In the genomic region with DNA sequence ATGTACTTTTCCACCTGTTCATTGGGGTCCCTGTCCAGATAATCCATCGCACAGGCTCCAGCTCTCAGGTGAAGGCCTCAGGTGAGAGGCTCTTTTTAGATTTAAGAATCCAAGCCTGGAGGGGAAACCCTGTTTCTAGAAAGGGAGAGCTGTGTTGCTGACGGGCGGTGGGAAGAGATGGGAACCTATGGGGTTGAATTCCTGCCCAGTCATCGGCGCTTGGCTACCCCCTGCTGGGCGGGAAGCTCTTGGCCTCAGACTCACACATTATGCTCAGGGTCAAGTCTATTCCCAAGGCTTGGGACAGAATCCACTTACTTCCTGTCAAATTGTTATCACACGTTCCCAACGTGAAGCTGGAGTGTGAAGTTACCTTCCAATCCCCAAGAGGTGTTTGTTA, we compare ENCODE assay signal across 9 cellular contexts.
DNase-seq lines count a peak whose midpoint lies in the region; ATAC-seq, FAIRE-seq and TF ChIP-seq lines count a peak whose summit lies in the region.
"Had no signal": no experiment of that assay in that cellular context is flagged by ENCODE, and none has a peak within 500 bp of the region (broad histone marks: within the 10 kb centered on the region; RNA-seq: fewer than 3 reads in every experiment).

No MANE protein-coding gene starts in this region.

- H3K9me3 Mint-ChIP-seq in activated CD8-positive, alpha-beta T cell treated with anti-CD3 and anti-CD28 coated beads, Interleukin-2, amount 10 ng/mL, durations not matched to agents 7 days and 5 days (ENCODE audit: insufficient read depth) = no peaks in the 10 kb centered on the region

- ATAC-seq in GM21528 (IDR thresholded peaks at IDR 0.05; ENCODE audit: low FRiP score, unreplicated experiment) (no peak), GM19455 (IDR thresholded peaks at IDR 0.05; ENCODE audit: unreplicated experiment) (no peak)
- no peak for ATAC-seq in activated CD8-positive, alpha-beta T cell treated with anti-CD3 and anti-CD28 coated beads, Interleukin-2, amount 10 ng/mL, durations not matched to agents 7 days and 5 days

- CTCF ChIA-PET in AG04450 (lab: Charles Lee) = interaction anchor here (0.6 to 1.9 kb wide), 35 partner anchors 8 to 1597 kb away, joined by 3 to 11 read pairs (median 3); no protein-coding TSS in a partner anchor
- CTCF ChIA-PET in activated CD8-positive, alpha-beta T cell treated with anti-CD3 and anti-CD28 coated beads, Interleukin-2, amount 10 ng/mL, durations not matched to agents 7 days and 5 days (lab: Charles Lee) = no interaction called here

- DNase-seq in AG04450 (ENCODE audit: low read depth, low spot score) = peak; percentile 77
- DNase-seq in HuH-7 (ENCODE audit: low spot score) = peak; percentile 74
- DNase-seq in UCSD-AML1 (lab: John Stamatoyannopoulos, UW; ENCODE audit: unreplicated experiment) = peak; percentile 49
- no peak for DNase-seq in keratinocyte (ENCODE audit: low read depth, low spot score)
- DNase-seq in NOMO-1 treated with DMSO at 0.1 percent for 48 hours (lab: John Stamatoyannopoulos, UW; ENCODE audit: unreplicated experiment) = no peak
- no peak for DNase-seq in activated CD8-positive, alpha-beta T cell treated with anti-CD3 and anti-CD28 coated beads, Interleukin-2, amount 10 ng/mL, durations not matched to agents 7 days and 5 days

- no peaks in the 10 kb centered on the region for H3K36me3 Mint-ChIP-seq in activated CD8-positive, alpha-beta T cell treated with anti-CD3 and anti-CD28 coated beads, Interleukin-2, amount 10 ng/mL, durations not matched to agents 7 days and 5 days (ENCODE audit: low read depth)
- H3K36me3 Mint-ChIP-seq: activated naive CD8-positive, alpha-beta T cell had no signal

- no peaks in the 10 kb centered on the region for H3K36me3 ChIP-seq in keratinocyte (ENCODE audit: control insufficient read depth in 2 of 2, extremely low read depth in 1 of 2, insufficient read depth in 2 of 2, low read length in 2 of 2)

- H4K20me1 ChIP-seq in keratinocyte (ENCODE audit: control insufficient read depth, extremely low read depth, insufficient read depth, low read length) = no peaks in the 10 kb centered on the region

- peak overlapping the region; percentile 82 for H3K27ac ChIP-seq in AG04450 (ENCODE audit: low read depth, low read length)
- no peak overlapping the region for H3K27ac ChIP-seq in keratinocyte (ENCODE audit: control insufficient read depth, insufficient read depth, low read length)

- no peak overlapping the region for H3K4me3 Mint-ChIP-seq in activated CD8-positive, alpha-beta T cell treated with anti-CD3 and anti-CD28 coated beads, Interleukin-2, amount 10 ng/mL, durations not matched to agents 7 days and 5 days
- H3K4me3 Mint-ChIP-seq: activated naive CD8-positive, alpha-beta T cell had no signal

- dilution Hi-C loops in keratinocyte (cut with MboI; ENCODE audit: extremely low pct_ligation_motif_present, low sequenced_read_pairs) = no loop called here

- H3K27me3 Mint-ChIP-seq in activated CD8-positive, alpha-beta T cell treated with anti-CD3 and anti-CD28 coated beads, Interleukin-2, amount 10 ng/mL, durations not matched to agents 7 days and 5 days (ENCODE audit: low read depth) = no peaks in the 10 kb centered on the region

- peak; percentile 62 for FAIRE-seq in keratinocyte (lab: Jason Lieb, UNC)

- H3K4me1 Mint-ChIP-seq in activated CD8-positive, alpha-beta T cell treated with anti-CD3 and anti-CD28 coated beads, Interleukin-2, amount 10 ng/mL, durations not matched to agents 7 days and 5 days (ENCODE audit: low read depth) = no peaks in the 10 kb centered on the region

- H3K4me2 ChIP-seq in keratinocyte (ENCODE audit: control insufficient read depth, extremely low read depth, insufficient read depth, low read depth, low read length) = no peak overlapping the region

- H3K27me3 ChIP-seq in AG04450 (ENCODE audit: control insufficient read depth, insufficient read depth, low read length) = no peaks in the 10 kb centered on the region
- no peaks in the 10 kb centered on the region for H3K27me3 ChIP-seq in keratinocyte (ENCODE audit: control insufficient read depth, extremely low read depth, insufficient read depth, low read length)

- H3K79me2 ChIP-seq in keratinocyte (ENCODE audit: control insufficient read depth, insufficient read depth, low read length) = no peaks in the 10 kb centered on the region

- H3K4me3 ChIP-seq in AG04450 (ENCODE audit: low read depth, low read length) (no peak overlapping the region), keratinocyte (ENCODE audit: control insufficient read depth in 2 of 3, extremely low read depth in 1 of 3, insufficient read depth in 2 of 3, low read depth in 1 of 3, low read length in 3 of 3) (no peak overlapping the region)

- TF ChIP-seq CTCF in AG04450 (IDR thresholded peaks at IDR 0.05; ENCODE audit: low read depth, low read length) (peak; percentile 91), keratinocyte (optimal IDR thresholded peaks at IDR 0.05 in 1 of 3, IDR thresholded peaks at IDR 0.05 in 1 of 3, conservative IDR thresholded peaks at IDR 0.05 in 1 of 3; ENCODE audit: extremely low read depth in 1 of 3, insufficient read depth in 2 of 3, low read length in 3 of 3) (peak; percentile 70 to 79 (median 71))

- no peak overlapping the region for H2AFZ ChIP-seq in keratinocyte (ENCODE audit: control insufficient read depth, low read length)

- POLR2A ChIA-PET in AG04450 (lab: Yijun Ruan, JAX) = interaction anchor here (0.7 to 1.4 kb wide), 3 partner anchors 85 to 346 kb away, joined by 3 to 5 read pairs (median 3); no protein-coding TSS in a partner anchor
- POLR2A ChIA-PET in activated CD8-positive, alpha-beta T cell treated with anti-CD3 and anti-CD28 coated beads, Interleukin-2, amount 10 ng/mL, durations not matched to agents 7 days and 5 days (lab: Charles Lee) = no interaction called here

- no peaks in the 10 kb centered on the region for H3K9me1 ChIP-seq in keratinocyte (ENCODE audit: control insufficient read depth, extremely low read depth, insufficient read depth, low read length)

- H3K9ac ChIP-seq in keratinocyte (ENCODE audit: control insufficient read depth, extremely low read depth, insufficient read depth, low read length) = no peak overlapping the region

- H3K27ac Mint-ChIP-seq in activated CD8-positive, alpha-beta T cell treated with anti-CD3 and anti-CD28 coated beads, Interleukin-2, amount 10 ng/mL, durations not matched to agents 7 days and 5 days = no peak overlapping the region
- H3K27ac Mint-ChIP-seq: activated naive CD8-positive, alpha-beta T cell had no signal

- H3K4me1 ChIP-seq in keratinocyte (ENCODE audit: control insufficient read depth, extremely low read depth, insufficient read depth, low read length) = no peaks in the 10 kb centered on the region

- no peaks in the 10 kb centered on the region for H3K9me3 ChIP-seq in AG04450 (ENCODE audit: control insufficient read depth, insufficient read depth, low read length)
- no peaks in the 10 kb centered on the region for H3K9me3 ChIP-seq in keratinocyte (ENCODE audit: control insufficient read depth, low read depth, low read length)

Comparison
In these comparisons a context has a peak if more than half of its experiments do, and no peak if none do; other contexts are left out.
1. DNase-seq: peak in AG04450 (single experiment), HuH-7 (single experiment) and UCSD-AML1 (single experiment); none in keratinocyte (single experiment), NOMO-1 treated with DMSO at 0.1 percent for 48 hours (single experiment) and activated CD8-positive, alpha-beta T cell treated with anti-CD3 and anti-CD28 coated beads, Interleukin-2, amount 10 ng/mL, durations not matched to agents 7 days and 5 days (single experiment).